8 cellular contexts compared by ENCODE assay signal in the genomic region with DNA sequence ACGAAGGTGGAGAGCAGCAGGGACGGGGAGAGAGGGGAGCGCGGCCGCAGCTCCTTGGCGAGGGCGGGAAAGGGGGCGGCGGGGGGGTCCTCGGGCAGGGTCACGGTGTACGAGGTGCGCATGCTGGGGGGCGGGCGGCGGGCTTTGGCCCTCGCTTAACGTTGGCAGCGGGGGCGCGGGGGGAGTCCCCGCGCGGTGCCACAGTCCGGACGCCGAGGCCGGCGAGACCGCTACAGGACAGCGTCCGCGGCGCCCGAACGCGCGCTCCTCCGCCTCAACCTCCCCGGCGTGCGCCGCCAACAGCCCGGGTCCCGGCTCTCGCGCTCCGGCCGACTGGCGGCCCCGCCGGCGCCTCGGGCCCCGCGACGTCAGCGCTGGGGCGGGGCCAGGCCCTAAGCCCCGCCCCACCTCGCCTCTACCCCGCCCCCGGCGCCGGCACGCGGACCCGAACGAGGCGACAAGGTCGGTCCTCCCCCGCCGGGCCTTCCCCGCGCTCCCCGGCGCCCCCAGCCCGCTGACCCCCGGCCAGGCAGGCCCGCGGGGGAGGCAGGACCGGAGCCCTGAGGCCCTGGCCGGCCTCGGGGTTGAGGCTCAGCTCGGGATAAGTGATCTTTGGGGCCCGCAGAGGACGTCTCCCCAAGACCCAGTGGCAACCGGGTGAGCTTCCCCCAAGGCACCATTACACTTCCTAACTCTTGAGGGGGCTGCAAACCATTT. TPM values are rescaled to one million over a fixed set of nuclear protein-coding genes. Genes with fewer than 3 reads are reported as not detected.
A peak's percentile ranks its signal among the peaks of the same experiment; 100 is the strongest.
DNase-seq lines count a peak whose midpoint lies in the region; ATAC-seq and TF ChIP-seq lines count a peak whose summit lies in the region.

No MANE protein-coding gene starts in this region.

- peak; percentile 63 to 69 for ATAC-seq in CD4-positive, CD25-positive, alpha-beta regulatory T cell (ENCODE audit: low read depth in 2 of 2)
- ATAC-seq in HG03175 (IDR thresholded peaks at IDR 0.05; ENCODE audit: unreplicated experiment) (peak; percentile 45), GM18861 (IDR thresholded peaks at IDR 0.05; ENCODE audit: unreplicated experiment) (no peak)

- peaks cover 66% of the 10 kb centered on the region for H3K27me3 Mint-ChIP-seq in CD4-positive, CD25-positive, alpha-beta regulatory T cell

- H3K27ac ChIP-seq in CD4-positive, CD25-positive, alpha-beta regulatory T cell (ENCODE audit: insufficient read depth, low read length, poor library complexity, severe bottlenecking) = no peak overlapping the region

- no peak overlapping the region for H3K4me3 ChIP-seq in CD4-positive, CD25-positive, alpha-beta regulatory T cell (ENCODE audit: low read depth, low read length)
- H3K4me3 ChIP-seq in cardiac fibroblast (replicated peaks in 1 of 2; ENCODE audit: low read depth in 2 of 2, low read length in 2 of 2) (peak overlapping the region; percentile 11 to 14), kidney epithelial cell (ENCODE audit: low read depth, low read length) (peak overlapping the region; percentile 36)

- H3K9me3 Mint-ChIP-seq in CD4-positive, CD25-positive, alpha-beta regulatory T cell = peaks cover 0 to 1% (median 0%) of the 10 kb centered on the region in 7 donors

- H3K4me3 Mint-ChIP-seq in CD4-positive, CD25-positive, alpha-beta regulatory T cell = peak overlapping the region; percentile 22 to 85 (median 84)

- no peaks in the 10 kb centered on the region for H3K36me3 ChIP-seq in CD4-positive, CD25-positive, alpha-beta regulatory T cell (ENCODE audit: control insufficient read depth, insufficient read depth, low read length)
- no peaks in the 10 kb centered on the region for H3K36me3 ChIP-seq in kidney epithelial cell (ENCODE audit: control insufficient read depth, insufficient read depth, low read length)

- H3K4me1 ChIP-seq in CD4-positive, CD25-positive, alpha-beta regulatory T cell (ENCODE audit: control insufficient read depth, insufficient read depth, low read length, poor library complexity, severe bottlenecking) = peaks cover 6% of the 10 kb centered on the region

- H3K27ac Mint-ChIP-seq in CD4-positive, CD25-positive, alpha-beta regulatory T cell = no peak overlapping the region

- H3K36me3 Mint-ChIP-seq in CD4-positive, CD25-positive, alpha-beta regulatory T cell = no peaks in the 10 kb centered on the region

- TF ChIP-seq CTCF in cardiac fibroblast (IDR thresholded peaks at IDR 0.05; ENCODE audit: low read depth, low read length) = no peak
- TF ChIP-seq CTCF in kidney epithelial cell (IDR thresholded peaks at IDR 0.05; ENCODE audit: insufficient read depth, low read length, poor library complexity, severe bottlenecking) = no peak

- peaks cover 0 to 15% (median 4%) of the 10 kb centered on the region in 4 donors for H3K4me1 Mint-ChIP-seq in CD4-positive, CD25-positive, alpha-beta regulatory T cell

- peaks cover 23% of the 10 kb centered on the region for H3K27me3 ChIP-seq in CD4-positive, CD25-positive, alpha-beta regulatory T cell (ENCODE audit: control insufficient read depth, insufficient read depth, low read length)
- peaks cover 6% of the 10 kb centered on the region for H3K27me3 ChIP-seq in kidney epithelial cell (ENCODE audit: control insufficient read depth, insufficient read depth, low read length)

- peak; percentile 36 to 43 (median 36) for DNase-seq in CD4-positive, CD25-positive, alpha-beta regulatory T cell
- DNase-seq in UCSD-AML1 (lab: John Stamatoyannopoulos, UW; ENCODE audit: unreplicated experiment) (peak; percentile 38), cardiac fibroblast (ENCODE audit: low read depth in 2 of 2) (peak in 1 of 2 donors; percentile 42), kidney epithelial cell (ENCODE audit: low read depth) (no peak), SK-N-DZ (ENCODE audit: low spot score) (no peak)
- peak; percentile 9 to 42 for DNase-seq in stimulated activated CD4-positive, alpha-beta T cell treated with anti-CD3 and anti-CD28 coated beads, Interleukin-1b, Interleukin-23, amount 100 ng/mL, for 1 hour (ENCODE audit: low read depth in 2 of 2)

- no peaks in the 10 kb centered on the region for H3K9me3 ChIP-seq in CD4-positive, CD25-positive, alpha-beta regulatory T cell (ENCODE audit: control insufficient read depth in 2 of 2, low read length in 2 of 2)

RNA-seq across cellular contexts. Expression of gene USP2, which starts 17.5 kb away (rescaled TPM):
- 1.6 TPM for total RNA-seq in CD4-positive, CD25-positive, alpha-beta regulatory T cell
- under 1 TPM in 1 of 4 donors, not detected in 3; 0.22 TPM for polyA plus RNA-seq in CD4-positive, CD25-positive, alpha-beta regulatory T cell
- 1.6 and 2.0 TPM in 2 replicates for total RNA-seq in kidney epithelial cell
- 0.28 and 1.1 TPM in 2 replicates for polyA plus RNA-seq in SK-N-DZ (2014; cell fraction: cytosol; rRNA removed)
- 0.70 and 1.8 TPM in 2 replicates for polyA plus RNA-seq in SK-N-DZ (2014; cell fraction: nucleus; rRNA removed)

RNA-seq across cellular contexts. Expression of gene MFRP, which starts 17.5 kb away (rescaled TPM):
- total RNA-seq in CD4-positive, CD25-positive, alpha-beta regulatory T cell = not detected
- not detected for polyA plus RNA-seq in CD4-positive, CD25-positive, alpha-beta regulatory T cell
- total RNA-seq in kidney epithelial cell = not detected in 2 replicates
- not detected in 2 replicates for polyA plus RNA-seq in SK-N-DZ (2014; cell fraction: cytosol; rRNA removed)
- polyA plus RNA-seq in SK-N-DZ (2014; cell fraction: nucleus; rRNA removed) = not detected in 2 replicates

RNA-seq across cellular contexts. Expression of gene C1QTNF5, which starts 23.3 kb away (rescaled TPM):
- not detected for total RNA-seq in CD4-positive, CD25-positive, alpha-beta regulatory T cell
- not detected for polyA plus RNA-seq in CD4-positive, CD25-positive, alpha-beta regulatory T cell
- total RNA-seq in kidney epithelial cell = 2.9 and 6.2 TPM in 2 replicates
- polyA plus RNA-seq in SK-N-DZ (2014; cell fraction: cytosol; rRNA removed) = 0.18 and 0.46 TPM in 2 replicates
- polyA plus RNA-seq in SK-N-DZ (2014; cell fraction: nucleus; rRNA removed) = 0.20 TPM in 1 of 2 replicates, not detected in the other

RNA-seq across cellular contexts. Expression of gene RNF26, which starts 29.7 kb away (rescaled TPM):
- total RNA-seq in CD4-positive, CD25-positive, alpha-beta regulatory T cell = 21.0 TPM
- polyA plus RNA-seq in CD4-positive, CD25-positive, alpha-beta regulatory T cell = 10 to 100 TPM; 27.5 to 38.3 (median 37.4) TPM
- 17.8 and 20.5 TPM in 2 replicates for total RNA-seq in kidney epithelial cell
- polyA plus RNA-seq in SK-N-DZ (2014; cell fraction: cytosol; rRNA removed) = 10.5 and 11.5 TPM in 2 replicates
- 4.7 and 6.0 TPM in 2 replicates for polyA plus RNA-seq in SK-N-DZ (2014; cell fraction: nucleus; rRNA removed)

RNA-seq across cellular contexts. Expression of gene MCAM, which starts 47.1 kb away (rescaled TPM):
- 10.1 TPM for total RNA-seq in CD4-positive, CD25-positive, alpha-beta regulatory T cell
- polyA plus RNA-seq in CD4-positive, CD25-positive, alpha-beta regulatory T cell = 1 to 10 TPM in 3 of 4 donors, under 1 TPM in 1; 0.37 to 1.6 (median 1.5) TPM
- 563 and 601 TPM in 2 replicates for total RNA-seq in kidney epithelial cell
- polyA plus RNA-seq in SK-N-DZ (2014; cell fraction: cytosol; rRNA removed) = 53.3 and 95.1 TPM in 2 replicates
- polyA plus RNA-seq in SK-N-DZ (2014; cell fraction: nucleus; rRNA removed) = 53.4 and 56.1 TPM in 2 replicates

Comparison
In these comparisons a context has a peak if more than half of its experiments do, and no peak if none do; other contexts are left out.
1. DNase-seq: peak in CD4-positive, CD25-positive, alpha-beta regulatory T cell (3 of 3), UCSD-AML1 (single experiment) and stimulated activated CD4-positive, alpha-beta T cell treated with anti-CD3 and anti-CD28 coated beads, Interleukin-1b, Interleukin-23, amount 100 ng/mL, for 1 hour (2 of 2); none in kidney epithelial cell (single experiment) and SK-N-DZ (single experiment).